22 cellular contexts compared by ENCODE assay signal in the genomic region with DNA sequence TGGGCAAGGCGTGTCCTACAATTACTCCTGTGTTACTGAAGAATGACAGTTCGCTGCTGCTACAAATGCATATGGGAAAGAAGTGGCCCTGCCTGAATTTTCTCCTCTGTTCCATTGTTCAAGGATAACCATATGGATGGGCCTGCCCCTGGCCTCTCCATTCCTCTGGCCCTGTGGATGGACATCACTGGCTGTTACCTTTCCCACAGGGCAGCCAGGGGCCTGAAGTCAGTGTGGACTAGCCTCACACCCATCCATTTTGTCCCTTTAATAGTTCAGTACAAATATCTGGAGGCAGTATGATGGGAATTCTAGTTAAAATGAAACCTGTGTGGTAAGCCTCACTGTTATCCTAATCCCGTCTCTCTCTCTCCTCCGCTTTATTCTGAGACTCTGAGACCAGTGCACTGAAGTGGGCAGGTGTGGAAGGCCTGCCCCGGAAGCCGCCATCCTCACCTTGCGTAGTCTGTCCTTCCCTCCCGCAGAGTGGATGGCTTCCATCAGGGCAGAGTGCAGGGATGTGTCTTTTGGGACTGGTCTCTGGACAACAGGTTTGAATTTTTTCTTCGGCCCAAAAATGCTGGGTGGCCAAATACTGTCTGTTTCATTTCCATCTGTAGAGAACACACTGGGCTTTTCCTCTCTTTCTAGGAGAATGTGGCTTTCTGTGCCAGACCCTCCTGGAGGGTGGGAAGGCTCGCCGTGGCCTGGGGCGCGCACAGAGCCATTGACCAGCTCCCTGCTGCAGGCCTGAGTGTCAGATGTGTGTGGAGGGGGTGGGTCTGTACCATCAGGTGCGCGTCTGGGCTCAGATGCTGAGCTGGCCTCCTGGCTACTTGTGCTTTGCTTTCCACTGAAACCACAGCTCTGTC.
DNase-seq lines count a peak whose midpoint lies in the region; ATAC-seq, FAIRE-seq and TF ChIP-seq lines count a peak whose summit lies in the region.
"Had no signal": no experiment of that assay in that cellular context is flagged by ENCODE, and none has a peak within 500 bp of the region (broad histone marks: within the 10 kb centered on the region; RNA-seq: fewer than 3 reads in every experiment).

No MANE protein-coding gene starts in this region.

- H3K23me2 ChIP-seq in H9 (ENCODE audit: insufficient read length, low read depth, low read length, poor library complexity, severe bottlenecking) (no peaks in the 10 kb centered on the region), H1 (ENCODE audit: low read depth, low read length) (0 out of 2 replicates have a peak, but pooled peaks cover 2% of the 10 kb centered on the region)

- H2BK15ac ChIP-seq in H9 (ENCODE audit: low read depth, low read length) = no peak overlapping the region
- no peak overlapping the region for H2BK15ac ChIP-seq in IMR-90 (ENCODE audit: low read depth, low read length)
- no peak overlapping the region for H2BK15ac ChIP-seq in H1 (ENCODE audit: low read length)

- no peaks in the 10 kb centered on the region for H3K79me2 ChIP-seq in H9 (ENCODE audit: insufficient read depth, low read length)
- H3K79me2 ChIP-seq in H1 (ENCODE audit: control insufficient read depth in 1 of 2, insufficient read depth in 2 of 2, low read length in 2 of 2) = no peaks in the 10 kb centered on the region

- no peak overlapping the region for H2BK12ac ChIP-seq in H9 (ENCODE audit: insufficient read length, low read depth, low read length)
- H2BK12ac ChIP-seq in H1 (ENCODE audit: low read depth, low read length) = no peak overlapping the region

- H3K4me2 ChIP-seq in H9 (ENCODE audit: insufficient read depth, insufficient read length, low read length) (no peak overlapping the region), IMR-90 (ENCODE audit: low read depth, low read length) (no peak overlapping the region), H1 (ENCODE audit: insufficient read depth in 1 of 2, low read depth in 2 of 2, low read length in 2 of 2) (no peak overlapping the region)

- peak overlapping the region; percentile 25 for H2AK9ac ChIP-seq in IMR-90 (replicated peaks; ENCODE audit: low read depth, low read length, poor library complexity)

- H3K9ac ChIP-seq in H9 (ENCODE audit: extremely low read depth, insufficient read length, low read length) = no peak overlapping the region
- no peak overlapping the region for H3K9ac ChIP-seq in IMR-90 (ENCODE audit: low read depth, low read length)
- no peak overlapping the region for H3K9ac ChIP-seq in H1 (replicated peaks in 1 of 4; ENCODE audit: extremely low read depth in 1 of 4, low read depth in 3 of 4, low read length in 3 of 4)

- no peak for TF ChIP-seq RAD21 in IMR-90 (IDR thresholded peaks at IDR 0.05; ENCODE audit: low read length)
- no peak for TF ChIP-seq RAD21 in H1 (IDR thresholded peaks at IDR 0.05 in 1 of 2, conservative IDR thresholded peaks at IDR 0.05 in 1 of 2; ENCODE audit: low read depth in 2 of 2, low read length in 2 of 2)

- H3K9me3 ChIP-seq in H9 (ENCODE audit: control insufficient read depth, low read depth, low read length) = no peaks in the 10 kb centered on the region
- H3K9me3 ChIP-seq in IMR-90 (ENCODE audit: control insufficient read depth, insufficient read depth, low read length) = no peaks in the 10 kb centered on the region
- H3K9me3 ChIP-seq in H1 (ENCODE audit: insufficient read depth in 2 of 2, low read depth in 1 of 2, low read length in 1 of 2) = no peaks in the 10 kb centered on the region
- H3K9me3 ChIP-seq: HAP-1 had no signal

- no peak overlapping the region for H3K56ac ChIP-seq in H9 (ENCODE audit: insufficient read length, low read depth, low read length)
- H3K56ac ChIP-seq in IMR-90 (ENCODE audit: extremely low read depth, insufficient read depth, low read length) = no peak overlapping the region
- no peak overlapping the region for H3K56ac ChIP-seq in H1 (replicated peaks; ENCODE audit: insufficient read length, low read depth, low read length)

- H3K14ac ChIP-seq in H9 (ENCODE audit: insufficient read depth, low read length) (no peak overlapping the region; the same call in 1 of the 2 replicates), IMR-90 (replicated peaks; ENCODE audit: low read depth, low read length) (no peak overlapping the region), H1 (ENCODE audit: insufficient read length) (no peak overlapping the region)

- peaks cover 2% of the 10 kb centered on the region for H4K20me1 ChIP-seq in H9 (ENCODE audit: control insufficient read depth, insufficient read depth, insufficient read length)
- H4K20me1 ChIP-seq in IMR-90 (ENCODE audit: insufficient read depth, low read length) = peaks cover 7% of the 10 kb centered on the region; the same call in 1 of the 2 replicates
- no peaks in the 10 kb centered on the region for H4K20me1 ChIP-seq in H1 (replicated peaks in 1 of 2; ENCODE audit: control insufficient read depth in 1 of 2, insufficient read depth in 2 of 2, low read length in 2 of 2)

- intact Hi-C loops in IMR-90 (cut with micrococcal nuclease) = no loop called here
- intact Hi-C loops in sciatic nerve (cut with DNase I) = no loop called here

- H3K9me1 ChIP-seq in IMR-90 (ENCODE audit: insufficient read depth, low read length) = peaks cover 20% of the 10 kb centered on the region

- H3K4ac ChIP-seq in H9 (ENCODE audit: low read depth, low read length) = no peak overlapping the region
- H3K4ac ChIP-seq in IMR-90 (ENCODE audit: low read depth, low read length) = 0 out of 2 replicates have a peak overlapping the region, but pooled peaks have one; percentile 29
- H3K4ac ChIP-seq in H1 (replicated peaks; ENCODE audit: insufficient read length, low read depth, low read length) = no peak overlapping the region

- ATAC-seq in IMR-90 (ENCODE audit: low read depth) (no peak; the same call in 1 of the 2 replicates), HG02840 (IDR thresholded peaks at IDR 0.05; ENCODE audit: low FRiP score, unreplicated experiment) (no peak), sciatic nerve (no peak)
- ATAC-seq: Panc1 had no signal

- H3K36me3 Mint-ChIP-seq in H9 (ENCODE audit: insufficient read depth in 1 of 3, low read depth in 3 of 3) (peaks cover 2 to 57% (median 56%) of the 10 kb centered on the region in 3 experiments; a peak in 6 of 7 replicates), osteocyte (ENCODE audit: unreplicated experiment) (no peaks in the 10 kb centered on the region)
- H3K36me3 Mint-ChIP-seq: CD4-positive, CD25-positive, alpha-beta regulatory T cell had no signal

- H3K27me3 ChIP-seq in H9 (ENCODE audit: insufficient read depth, low read length) (no peaks in the 10 kb centered on the region), IMR-90 (ENCODE audit: control insufficient read depth, insufficient read depth, low read length) (no peaks in the 10 kb centered on the region; the same call in 1 of the 2 replicates), H1 (replicated peaks in 1 of 4; ENCODE audit: control insufficient read depth in 3 of 4, extremely low read depth in 1 of 4, insufficient read depth in 3 of 4, low read length in 3 of 4) (no peaks in the 10 kb centered on the region)

- H3K36me3 ChIP-seq in IMR-90 (ENCODE audit: control insufficient read depth, insufficient read depth, low read length) = no peaks in the 10 kb centered on the region
- peaks cover 0 to 33% (median 11%) of the 10 kb centered on the region in 4 experiments; a peak in 6 of 8 replicates for H3K36me3 ChIP-seq in H1 (ENCODE audit: control insufficient read depth in 2 of 4, insufficient read depth in 4 of 4, low read length in 3 of 4)
- H3K36me3 ChIP-seq: HAP-1 had no signal

- in situ Hi-C loops in IMR-90 (cut with MboI; ENCODE audit: low sequenced_read_pairs) = no loop called here

- no peak for DNase-seq in H9
- no peak for DNase-seq in IMR-90
- peak in 1 of 2 experiments; percentile 22 for DNase-seq in H1 (ENCODE audit: low read depth in 1 of 2, low spot score in 2 of 2)
- peak; percentile 63 for DNase-seq in osteocyte (ENCODE audit: extremely low spot score, unreplicated experiment)
- no peak for DNase-seq in sciatic nerve (ENCODE audit: low spot score)
- DNase-seq in activated naive CD4-positive, alpha-beta T cell (lab: John Stamatoyannopoulos, UW) = no peak
- DNase-seq in D721Med (ENCODE audit: insufficient read length, low spot score) = no peak
- DNase-seq: CD4-positive, CD25-positive, alpha-beta regulatory T cell; DMS79; NCI-H1105 treated with DMSO at 0.1 percent for 48 hours; NCI-H2029 treated with DMSO at 0.1 percent for 48 hours; NCI-H2171; NCI-H345; NCI-H524; NCI-H774; NK-92 treated with Interleukin-12 subunit alpha and Interleukin-12 subunit beta, amount 100 ng/mL, for 24 hours; SIG-M5 had no signal

- FAIRE-seq in H1 (lab: Jason Lieb, UNC) (no peak), D721Med (lab: Jason Lieb, UNC) (no peak)
- FAIRE-seq: HTR-8/SVneo had no signal

- BruUV-seq in IMR-90 (replicated peaks; lab: Mats Ljungman, UMichigan) = no TSS peak

- H3K27ac Mint-ChIP-seq in H9 = peak overlapping the region in 2 of 3 experiments; percentile 17 to 32; a peak in 2 of 7 replicates
- H3K27ac Mint-ChIP-seq in osteocyte (ENCODE audit: unreplicated experiment) = no peak overlapping the region
- H3K27ac Mint-ChIP-seq: CD4-positive, CD25-positive, alpha-beta regulatory T cell; IgD-negative memory B cell had no signal

- dilution Hi-C loops in IMR-90 (cut with HindIII; ENCODE audit: low sequenced_read_pairs, unreplicated experiment) = no loop called here

- H3K4me3 ChIP-seq in IMR-90 (ENCODE audit: insufficient read depth, low read depth, low read length) (no peak overlapping the region), H1 (ENCODE audit: extremely low read depth in 1 of 4, insufficient read depth in 2 of 4, low read depth in 3 of 4, low read length in 4 of 4) (no peak overlapping the region)
- H3K4me3 ChIP-seq: HAP-1 had no signal

- H3K18ac ChIP-seq in H9 (ENCODE audit: insufficient read length, low read depth, low read length) (no peak overlapping the region), IMR-90 (ENCODE audit: low read depth, low read length) (no peak overlapping the region), H1 (ENCODE audit: extremely low read depth, low read length) (no peak overlapping the region)

- H4K91ac ChIP-seq in H9 (ENCODE audit: insufficient read length, low read depth, low read length) (no peak overlapping the region), IMR-90 (ENCODE audit: insufficient read depth, low read depth, low read length) (peak overlapping the region; percentile 14; the same call in 1 of the 2 replicates), H1 (replicated peaks; ENCODE audit: insufficient read length, low read length) (no peak overlapping the region)

- no peak for TF ChIP-seq POLR2A in IMR-90 (IDR thresholded peaks at IDR 0.05; ENCODE audit: low read depth, low read length)
- TF ChIP-seq POLR2A in H1 (IDR thresholded peaks at IDR 0.05; ENCODE audit: control extremely low read depth in 1 of 2, low read depth in 2 of 2, low read length in 2 of 2) = no peak

- H3K79me1 ChIP-seq in H9 (ENCODE audit: insufficient read depth, low read depth, low read length, poor library complexity, severe bottlenecking) = no peaks in the 10 kb centered on the region
- H3K79me1 ChIP-seq in IMR-90 (ENCODE audit: low read depth in 1 of 2, low read length in 2 of 2) = no peaks in the 10 kb centered on the region
- H3K79me1 ChIP-seq in H1 (ENCODE audit: low read depth, low read length) = no peaks in the 10 kb centered on the region

- no peak overlapping the region for H2AK5ac ChIP-seq in H9 (ENCODE audit: insufficient read length, low read length)
- H2AK5ac ChIP-seq in IMR-90 (ENCODE audit: low read depth, low read length) = peak overlapping the region; percentile 77; the same call in 1 of the 2 replicates
- no peak overlapping the region for H2AK5ac ChIP-seq in H1 (ENCODE audit: low read depth, low read length)

- H4K5ac ChIP-seq in H9 (ENCODE audit: insufficient read length, low read depth, low read length) (no peak overlapping the region), IMR-90 (ENCODE audit: low read depth, low read length) (no peak overlapping the region), H1 (ENCODE audit: insufficient read length, low read depth, low read length) (no peak overlapping the region)

- H2BK120ac ChIP-seq in H9 (ENCODE audit: low read depth, low read length, poor library complexity, severe bottlenecking) (no peak overlapping the region), IMR-90 (ENCODE audit: low read depth, low read length) (no peak overlapping the region), H1 (replicated peaks; ENCODE audit: low read depth, low read length) (no peak overlapping the region)

- H3K27ac ChIP-seq in H9 (ENCODE audit: insufficient read length, low read depth, low read length) (no peak overlapping the region), IMR-90 (ENCODE audit: insufficient read depth, low read length) (no peak overlapping the region), H1 (ENCODE audit: low read depth, low read length) (no peak overlapping the region)

- H3K4me1 Mint-ChIP-seq in H9 = peaks cover 3% of the 10 kb centered on the region in 2 experiments; a peak in 3 of 4 replicates
- peaks cover 59% of the 10 kb centered on the region for H3K4me1 Mint-ChIP-seq in osteocyte (ENCODE audit: unreplicated experiment)
- H3K4me1 Mint-ChIP-seq: CD4-positive, CD25-positive, alpha-beta regulatory T cell; IgD-negative memory B cell had no signal

- TF ChIP-seq EP300 in H1 (IDR thresholded peaks at IDR 0.05; ENCODE audit: borderline replicate concordance in 1 of 2, low read depth in 2 of 2, low read length in 2 of 2) = no peak

- TF ChIP-seq CTCF in H9 (conservative IDR thresholded peaks at IDR 0.05) = no peak
- no peak for TF ChIP-seq CTCF in IMR-90 (conservative IDR thresholded peaks at IDR 0.05; ENCODE audit: low read depth, low read length)
- TF ChIP-seq CTCF in H1 (IDR thresholded peaks at IDR 0.05; ENCODE audit: control extremely low read depth in 1 of 3, insufficient read depth in 1 of 3, low read depth in 1 of 3, low read length in 3 of 3) = no peak
- no peak for TF ChIP-seq CTCF in osteocyte (IDR thresholded peaks at IDR 0.05)
- TF ChIP-seq CTCF in D721Med (IDR thresholded peaks at IDR 0.05; ENCODE audit: insufficient read depth, missing control alignments) = no peak

- no peak overlapping the region for H3K23ac ChIP-seq in H9 (ENCODE audit: insufficient read length, low read depth, low read length)
- H3K23ac ChIP-seq in IMR-90 (ENCODE audit: low read depth, low read length) = no peak overlapping the region
- no peak overlapping the region for H3K23ac ChIP-seq in H1 (ENCODE audit: insufficient read length)

- POLR2A ChIA-PET in IMR-90 (lab: Charles Lee; ENCODE audit: unreplicated experiment) (no interaction called here), H1 (lab: Charles Lee; ENCODE audit: partially characterized antibody) (no interaction called here)

- no CpG with 5 or more reads among the region's 15 CpGs for WGBS in H9 (ENCODE audit: extremely low coverage, insufficient read length, low lambda C conversion rate)
- 83% methylated on average over 1 of the region's 15 CpGs; no CpG with 5 or more reads in 1 of the 2 experiments for WGBS in IMR-90 (ENCODE audit: extremely low coverage in 2 of 2, insufficient read length in 1 of 2), 2 experiments
- WGBS in H1 (ENCODE audit: extremely low coverage in 1 of 2, insufficient coverage in 1 of 2, insufficient read length in 1 of 2, insufficient replicate concordance in 2 of 2, low coverage in 1 of 2, low lambda C conversion rate in 2 of 2, missing lambda C conversion rate in 1 of 2), 2 experiments = 93% methylated on average over 15 of the region's 15 CpGs; no CpG with 5 or more reads in 1 of the 2 experiments

- no peak overlapping the region for H2AFZ ChIP-seq in H9 (ENCODE audit: low read length)
- no peak overlapping the region for H2AFZ ChIP-seq in IMR-90 (replicated peaks; ENCODE audit: low read length, poor library complexity)
- H2AFZ ChIP-seq in H1 (ENCODE audit: low read length) = no peak overlapping the region

- H2BK20ac ChIP-seq in H9 (ENCODE audit: low read depth, low read length, poor library complexity, severe bottlenecking) (no peak overlapping the region), IMR-90 (ENCODE audit: low read depth, low read length) (no peak overlapping the region; the same call in 1 of the 2 replicates), H1 (ENCODE audit: low read length) (no peak overlapping the region)

- H3T11ph ChIP-seq in H9 (ENCODE audit: low read length) = no peak overlapping the region

- H3K9me3 Mint-ChIP-seq in H9 = no peaks in the 10 kb centered on the region
- H3K9me3 Mint-ChIP-seq in osteocyte (ENCODE audit: unreplicated experiment) = no peaks in the 10 kb centered on the region
- H3K9me3 Mint-ChIP-seq: CD4-positive, CD25-positive, alpha-beta regulatory T cell; IgD-negative memory B cell had no signal

- H3K4me3 Mint-ChIP-seq in H9 (no peak overlapping the region), osteocyte (ENCODE audit: unreplicated experiment) (no peak overlapping the region)
- H3K4me3 Mint-ChIP-seq: CD4-positive, CD25-positive, alpha-beta regulatory T cell; IgD-negative memory B cell had no signal

- H3K27me3 Mint-ChIP-seq in H9 (ENCODE audit: low read depth) (no peaks in the 10 kb centered on the region), osteocyte (ENCODE audit: unreplicated experiment) (no peaks in the 10 kb centered on the region)
- H3K27me3 Mint-ChIP-seq: CD4-positive, CD25-positive, alpha-beta regulatory T cell; IgD-negative memory B cell had no signal

- H4K8ac ChIP-seq in H9 (replicated peaks; ENCODE audit: insufficient read length, low read depth, low read length) = no peak overlapping the region
- H4K8ac ChIP-seq in IMR-90 (ENCODE audit: low read depth in 2 of 2, low read length in 2 of 2) = no peak overlapping the region
- H4K8ac ChIP-seq in H1 (ENCODE audit: extremely low read depth, insufficient read depth, low read length) = no peak overlapping the region; the same call in 1 of the 2 replicates

- CTCF ChIA-PET in IMR-90 (lab: Yijun Ruan, JAX) = no interaction called here
- CTCF ChIA-PET in H1 (lab: Charles Lee; ENCODE audit: partially characterized antibody) = interaction anchor here (1.1 kb wide), 1 partner anchor 134 kb away, joined by 3 read pairs; no protein-coding TSS in a partner anchor

- H2BK5ac ChIP-seq in H9 (ENCODE audit: insufficient read length, low read length) (no peak overlapping the region), IMR-90 (ENCODE audit: low read depth, low read length, poor library complexity, severe bottlenecking) (no peak overlapping the region), H1 (ENCODE audit: low read depth, low read length) (0 out of 2 replicates have a peak overlapping the region, but pooled peaks have one; percentile 35)

- H3K4me1 ChIP-seq in H9 (ENCODE audit: insufficient read depth, low read length) (no peaks in the 10 kb centered on the region), IMR-90 (ENCODE audit: control insufficient read depth, insufficient read depth, low read length) (peaks cover 17% of the 10 kb centered on the region), H1 (replicated peaks in 1 of 4; ENCODE audit: control insufficient read depth in 3 of 4, insufficient read depth in 4 of 4, low read length in 3 of 4) (no peaks in the 10 kb centered on the region; a peak in 1 of 7 replicates)
- H3K4me1 ChIP-seq: HAP-1 had no signal
